In the genomic region with DNA sequence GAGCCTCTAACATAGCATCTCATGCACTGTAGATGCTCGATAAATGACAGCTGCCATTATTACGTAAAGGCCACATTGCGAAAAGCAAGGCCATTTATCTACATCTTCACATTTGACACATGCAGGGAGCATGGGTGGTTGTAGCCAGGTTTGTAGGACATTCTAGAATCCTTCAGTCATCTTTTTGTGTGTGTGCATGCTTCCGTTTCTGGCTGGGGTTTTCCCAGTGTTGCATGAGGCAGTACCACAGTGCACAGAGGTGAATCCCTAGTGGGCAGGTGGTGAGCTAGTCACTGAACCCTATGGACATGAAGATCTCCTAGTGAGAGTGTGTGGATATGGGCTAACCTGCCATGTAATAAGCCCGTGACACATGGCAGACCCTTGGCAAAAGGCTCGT, we compare ENCODE assay signal across 30 cellular contexts.
"Had no signal": no experiment of that assay in that cellular context is flagged by ENCODE, and none has a peak within 500 bp of the region (broad histone marks: within the 10 kb centered on the region; RNA-seq: fewer than 3 reads in every experiment).

No MANE protein-coding gene starts in this region.

- DNase-seq: activated CD4-positive, alpha-beta memory T cell treated with anti-CD3 and anti-CD28 coated beads, Interleukin-2, amount 10 ng/mL, durations not matched to agents 7 days and 5 days; activated CD4-positive, alpha-beta T cell treated with anti-CD3 and anti-CD28 coated beads, Interleukin-2, amount 10 ng/mL, durations not matched to agents 24 days and 14 days; activated CD4-positive, CD25-positive, alpha-beta regulatory T cell treated with anti-CD3 and anti-CD28 coated beads, Interleukin-2, amount 50 U/mL, for 72 hours; activated naive CD8-positive, alpha-beta T cell treated with anti-CD3 and anti-CD28 coated beads, Interleukin-2, amount 50 U/mL, for 24 hours; activated T-cell treated with anti-CD3 and anti-CD28 coated beads, Interleukin-2, amount 50 U/mL, for 48 hours; amygdala; effector CD8-positive, alpha-beta T cell; kidney glomerular epithelial cell; left ventricle myocardium inferior; naive B cell; nucleus accumbens; pancreas; retina; stimulated activated CD4-positive, alpha-beta T cell treated with anti-CD3 and anti-CD28 coated beads, Interleukin-12 subunit alpha, Interleukin-12 subunit beta, amount 100 ng/mL, for 4 hours; stimulated activated CD4-positive, alpha-beta T cell treated with anti-CD3 and anti-CD28 coated beads, Interleukin-4, amount 100 ng/mL, for 1 hour; stomach; T-helper 17 cell; thyroid gland; upper lobe of right lung had no signal

- FAIRE-seq: colon, endometrium, frontal cortex, pancreas had no signal

- H3K9me3 ChIP-seq: left ventricle myocardium inferior, pancreas, prostate gland, stomach, thyroid gland, upper lobe of right lung had no signal

- H3K27ac ChIP-seq: epithelial cell of prostate, left ventricle myocardium inferior, pancreas, prostate gland, skin epidermis, stomach, thyroid gland, upper lobe of right lung had no signal

- H3K36me3 ChIP-seq: left ventricle myocardium inferior, pancreas, prostate gland, stomach, thyroid gland, upper lobe of right lung had no signal

- H3K4me1 ChIP-seq: pancreas, prostate gland, stomach, thyroid gland, upper lobe of right lung had no signal

- H3K4me3 Mint-ChIP-seq: activated CD4-positive, alpha-beta memory T cell treated with anti-CD3 and anti-CD28 coated beads, Interleukin-2, amount 10 ng/mL, durations not matched to agents 7 days and 5 days; activated CD4-positive, alpha-beta T cell treated with anti-CD3 and anti-CD28 coated beads, Interleukin-2, amount 10 ng/mL, durations not matched to agents 24 days and 14 days; activated naive CD4-positive, alpha-beta T cell treated with anti-CD3 and anti-CD28 coated beads, Interleukin-2, amount 50 U/mL, for 24 hours; activated naive CD8-positive, alpha-beta T cell treated with anti-CD3 and anti-CD28 coated beads, Interleukin-2, amount 50 U/mL, for 24 hours; mesothelial cell of epicardium; naive B cell; T-helper 17 cell had no signal

- H3K36me3 Mint-ChIP-seq: activated naive CD4-positive, alpha-beta T cell treated with anti-CD3 and anti-CD28 coated beads, Interleukin-2, amount 50 U/mL, for 24 hours; mesothelial cell of epicardium had no signal

- H3K27me3 ChIP-seq: pancreas, stomach, thyroid gland, upper lobe of right lung had no signal

- H3K27ac Mint-ChIP-seq: activated CD4-positive, alpha-beta memory T cell treated with anti-CD3 and anti-CD28 coated beads, Interleukin-2, amount 10 ng/mL, durations not matched to agents 7 days and 5 days; activated CD4-positive, alpha-beta T cell treated with anti-CD3 and anti-CD28 coated beads, Interleukin-2, amount 10 ng/mL, durations not matched to agents 24 days and 14 days; activated naive CD4-positive, alpha-beta T cell treated with anti-CD3 and anti-CD28 coated beads, Interleukin-2, amount 50 U/mL, for 24 hours; activated naive CD8-positive, alpha-beta T cell treated with anti-CD3 and anti-CD28 coated beads, Interleukin-2, amount 50 U/mL, for 24 hours; activated T-helper 2 cell treated with anti-CD3 and anti-CD28 coated beads, Interferon-gamma antibody, Interleukin-2, Interleukin-4, amounts not matched to agents 10 μg/mL and 5 μg/mL and 100 μg/mL, durations not matched to agents 14 hours and 24 hours and 36 hours; mesothelial cell of epicardium; naive B cell; T-helper 17 cell had no signal

- ATAC-seq: activated naive CD8-positive, alpha-beta T cell treated with anti-CD3 and anti-CD28 coated beads, Interleukin-2, amount 50 U/mL, for 24 hours; pancreas; sciatic nerve; T-helper 17 cell; upper lobe of right lung had no signal

- H3K27me3 Mint-ChIP-seq: activated CD4-positive, alpha-beta T cell treated with anti-CD3 and anti-CD28 coated beads, Interleukin-2, amount 10 ng/mL, durations not matched to agents 24 days and 14 days had no signal

- H3K4me1 Mint-ChIP-seq: activated CD4-positive, alpha-beta memory T cell treated with anti-CD3 and anti-CD28 coated beads, Interleukin-2, amount 10 ng/mL, durations not matched to agents 7 days and 5 days; activated CD4-positive, alpha-beta T cell treated with anti-CD3 and anti-CD28 coated beads, Interleukin-2, amount 10 ng/mL, durations not matched to agents 24 days and 14 days; activated naive CD4-positive, alpha-beta T cell treated with anti-CD3 and anti-CD28 coated beads, Interleukin-2, amount 50 U/mL, for 24 hours; activated naive CD8-positive, alpha-beta T cell treated with anti-CD3 and anti-CD28 coated beads, Interleukin-2, amount 50 U/mL, for 24 hours; naive B cell; T-helper 17 cell had no signal

- H3K4me3 ChIP-seq: left ventricle myocardium inferior, lung, pancreas, prostate gland, skin epidermis, stomach, thyroid gland, upper lobe of right lung had no signal

- H3K9me3 Mint-ChIP-seq: activated CD4-positive, alpha-beta memory T cell treated with anti-CD3 and anti-CD28 coated beads, Interleukin-2, amount 10 ng/mL, durations not matched to agents 7 days and 5 days; activated CD4-positive, alpha-beta T cell treated with anti-CD3 and anti-CD28 coated beads, Interleukin-2, amount 10 ng/mL, durations not matched to agents 24 days and 14 days; activated naive CD4-positive, alpha-beta T cell treated with anti-CD3 and anti-CD28 coated beads, Interleukin-2, amount 50 U/mL, for 24 hours; activated naive CD8-positive, alpha-beta T cell treated with anti-CD3 and anti-CD28 coated beads, Interleukin-2, amount 50 U/mL, for 24 hours; activated T-helper 2 cell treated with anti-CD3 and anti-CD28 coated beads, Interferon-gamma antibody, Interleukin-2, Interleukin-4, amounts not matched to agents 10 μg/mL and 5 μg/mL and 100 μg/mL, durations not matched to agents 14 hours and 24 hours and 36 hours; mesothelial cell of epicardium; naive B cell had no signal
